Comparison of ENCODE assay signal across 1 cellular context in the genomic region with DNA sequence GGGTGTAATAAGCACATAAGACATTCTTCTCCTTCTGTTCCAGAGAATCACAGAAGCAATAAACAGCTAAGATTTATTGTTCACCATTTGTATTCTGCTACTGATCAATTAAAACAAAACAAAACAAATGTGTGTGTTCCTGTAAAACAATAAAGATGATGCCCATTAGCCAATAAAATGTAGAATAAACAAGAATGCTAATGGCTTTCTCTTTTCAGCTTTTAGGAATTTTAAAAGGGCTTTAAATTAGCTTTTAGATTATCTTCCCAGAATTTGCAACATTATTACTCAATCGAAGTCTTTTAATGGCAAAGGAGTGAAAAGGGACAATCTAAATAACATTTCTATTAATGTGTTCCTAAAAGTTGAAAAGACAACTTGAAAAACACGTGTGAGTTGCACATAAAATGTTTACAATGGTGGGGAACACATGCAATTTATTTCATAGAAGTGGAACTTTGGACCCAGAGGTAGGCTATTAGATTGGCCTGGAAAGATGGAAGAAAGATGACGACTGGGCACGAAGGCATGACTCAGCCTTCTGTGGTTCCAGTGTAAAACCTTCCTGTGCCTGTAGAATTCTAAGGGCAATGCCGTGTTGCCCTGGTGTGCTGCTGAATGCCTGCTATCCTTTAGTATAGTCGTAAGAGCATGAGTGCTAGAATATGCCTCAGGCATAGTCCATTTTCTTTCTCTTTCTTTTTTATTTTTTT.
TF ChIP-seq lines count a peak whose summit lies in the region.

No MANE protein-coding gene starts in this region.

TF ChIP-seq in IMR-90, 13 proteins besides CTCF, POLR2A, EP300 and RAD21 (continued from another document):
- no peak for TF ChIP-seq RCOR1 (IDR thresholded peaks at IDR 0.05; ENCODE audit: insufficient replicate concordance, low read length)
- TF ChIP-seq, protein P1, sequence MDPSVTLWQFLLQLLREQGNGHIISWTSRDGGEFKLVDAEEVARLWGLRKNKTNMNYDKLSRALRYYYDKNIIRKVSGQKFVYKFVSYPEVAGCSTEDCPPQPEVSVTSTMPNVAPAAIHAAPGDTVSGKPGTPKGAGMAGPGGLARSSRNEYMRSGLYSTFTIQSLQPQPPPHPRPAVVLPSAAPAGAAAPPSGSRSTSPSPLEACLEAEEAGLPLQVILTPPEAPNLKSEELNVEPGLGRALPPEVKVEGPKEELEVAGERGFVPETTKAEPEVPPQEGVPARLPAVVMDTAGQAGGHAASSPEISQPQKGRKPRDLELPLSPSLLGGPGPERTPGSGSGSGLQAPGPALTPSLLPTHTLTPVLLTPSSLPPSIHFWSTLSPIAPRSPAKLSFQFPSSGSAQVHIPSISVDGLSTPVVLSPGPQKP (IDR thresholded peaks at IDR 0.05; ENCODE audit: borderline replicate concordance, low read depth, low read length) = no peak
- no peak for TF ChIP-seq RFX5 (IDR thresholded peaks at IDR 0.05; ENCODE audit: low read depth, low read length)
- TF ChIP-seq MAFK (IDR thresholded peaks at IDR 0.05; ENCODE audit: low read depth, low read length) = peak; percentile 18; the same call in 1 of the 2 replicates
